ENCODE assay signal across 21 cellular contexts in genomic region chr9:136627703-136628102, GRCh38. TPM values are rescaled to one million over a fixed set of nuclear protein-coding genes. Genes with fewer than 3 reads are reported as not detected.
DNase-seq lines count a peak whose midpoint lies in the region; ATAC-seq, FAIRE-seq and TF ChIP-seq lines count a peak whose summit lies in the region.
"Had no signal": no experiment of that assay in that cellular context is flagged by ENCODE, and none has a peak within 500 bp of the region (broad histone marks: within the 10 kb centered on the region; RNA-seq: fewer than 3 reads in every experiment).

No MANE protein-coding gene starts in this region.

- 0 out of 2 replicates have a peak overlapping the region, but pooled peaks have one; percentile 16 for H2BK5ac ChIP-seq in H1 (ENCODE audit: low read depth, low read length)

- intact Hi-C loops in natural killer cell (cut with micrococcal nuclease), result no loop called here

- no peak overlapping the region for H3K56ac ChIP-seq in H1 (replicated peaks; ENCODE audit: insufficient read length, low read depth, low read length)

- no peaks in the 10 kb centered on the region for H3K23me2 ChIP-seq in H1 (ENCODE audit: low read depth, low read length)

- H3K4me1 ChIP-seq in H1 (replicated peaks in 1 of 4; ENCODE audit: control insufficient read depth in 3 of 4, insufficient read depth in 4 of 4, low read length in 3 of 4), result peaks cover 0 to 9% (median 0%) of the 10 kb centered on the region in 4 experiments; a peak in 3 of 7 replicates
- peaks cover 7% of the 10 kb centered on the region for H3K4me1 ChIP-seq in osteoblast (ENCODE audit: insufficient read depth, low read length)

- no peaks in the 10 kb centered on the region for H3K36me3 Mint-ChIP-seq in natural killer cell treated with Interleukin-12 subunit alpha and Interleukin-12 subunit beta and Interleukin-15 and Interleukin-18, amount 100 ng/mL, for 72 hours
- no peaks in the 10 kb centered on the region for H3K36me3 Mint-ChIP-seq in natural killer cell
- no peaks in the 10 kb centered on the region for H3K36me3 Mint-ChIP-seq in activated T-cell treated with anti-CD3 and anti-CD28 coated beads, Interleukin-2, amount 50 U/mL, for 72 hours (ENCODE audit: insufficient read depth in 2 of 2)

- H3K27ac Mint-ChIP-seq in natural killer cell treated with Interleukin-12 subunit alpha and Interleukin-12 subunit beta and Interleukin-15 and Interleukin-18, amount 100 ng/mL, for 72 hours, result no peak overlapping the region
- no peak overlapping the region for H3K27ac Mint-ChIP-seq in natural killer cell
- no peak overlapping the region for H3K27ac Mint-ChIP-seq in activated T-cell treated with anti-CD3 and anti-CD28 coated beads, Interleukin-2, amount 50 U/mL, for 72 hours
- H3K27ac Mint-ChIP-seq: CD14-positive monocyte, HFFc6 had no signal

- H3K9me3 Mint-ChIP-seq in natural killer cell treated with Interleukin-12 subunit alpha and Interleukin-12 subunit beta and Interleukin-15 and Interleukin-18, amount 100 ng/mL, for 72 hours, result no peaks in the 10 kb centered on the region
- no peaks in the 10 kb centered on the region for H3K9me3 Mint-ChIP-seq in natural killer cell
- no peaks in the 10 kb centered on the region for H3K9me3 Mint-ChIP-seq in activated T-cell treated with anti-CD3 and anti-CD28 coated beads, Interleukin-2, amount 50 U/mL, for 72 hours
- H3K9me3 Mint-ChIP-seq: HFFc6 had no signal

- no peaks in the 10 kb centered on the region for H3K79me1 ChIP-seq in H1 (ENCODE audit: low read depth, low read length)

- no peak overlapping the region for H2AFZ ChIP-seq in H1 (ENCODE audit: low read length)
- H2AFZ ChIP-seq in osteoblast (ENCODE audit: low read length), result no peak overlapping the region

- TF ChIP-seq CTCF in natural killer cell (IDR thresholded peaks at IDR 0.05), result no peak
- no peak for TF ChIP-seq CTCF in H1 (IDR thresholded peaks at IDR 0.05; ENCODE audit: control extremely low read depth in 1 of 3, insufficient read depth in 1 of 3, low read depth in 1 of 3, low read length in 3 of 3)
- TF ChIP-seq CTCF in osteoblast (IDR thresholded peaks at IDR 0.05; ENCODE audit: extremely low read depth, low read depth, low read length), result no peak

- no peak overlapping the region for H3K9ac ChIP-seq in H1 (replicated peaks in 1 of 4; ENCODE audit: extremely low read depth in 1 of 4, low read depth in 3 of 4, low read length in 3 of 4)

- no peak overlapping the region; the same call in 1 of the 2 replicates for H4K8ac ChIP-seq in H1 (ENCODE audit: extremely low read depth, insufficient read depth, low read length)

- H3K4me3 ChIP-seq in H1 (ENCODE audit: extremely low read depth in 1 of 4, insufficient read depth in 2 of 4, low read depth in 3 of 4, low read length in 4 of 4) (no peak overlapping the region), osteoblast (ENCODE audit: insufficient read depth, low read length) (no peak overlapping the region)
- H3K4me3 ChIP-seq: MG63, Peyer's patch had no signal

- H3K9me3 ChIP-seq in H1 (ENCODE audit: insufficient read depth in 2 of 2, low read depth in 1 of 2, low read length in 1 of 2) (no peaks in the 10 kb centered on the region), osteoblast (ENCODE audit: low read depth, low read length) (no peaks in the 10 kb centered on the region)
- H3K9me3 ChIP-seq: MG63, Peyer's patch had no signal

- DNase-seq in natural killer cell treated with Interleukin-12 subunit alpha and Interleukin-12 subunit beta and Interleukin-15 and Interleukin-18, amount 100 ng/mL, for 72 hours (ENCODE audit: low spot score), result peak; percentile 56
- no peak for DNase-seq in natural killer cell
- DNase-seq in H1 (ENCODE audit: low read depth in 1 of 2, low spot score in 2 of 2), result peak in 1 of 2 experiments; percentile 43
- peak; percentile 83 for DNase-seq in osteoblast (ENCODE audit: insufficient read length, low spot score, missing footprints)
- DNase-seq in activated T-cell treated with anti-CD3 and anti-CD28 coated beads, Interleukin-2, amount 50 U/mL, for 72 hours, result no peak
- DNase-seq in activated naive CD4-positive, alpha-beta T cell treated with anti-CD3 and anti-CD28 coated beads, Interleukin-2, amount 50 U/mL, for 16 hours, result no peak
- DNase-seq in HUDEP-2 (lab: John Stamatoyannopoulos, UW; ENCODE audit: unreplicated experiment in 76 of 76), result no peak
- DNase-seq: DMS 273 treated with DMSO at 0.1 percent for 48 hours, EL, HFFc6, Karpas-422, MG63, NCI-H1092, NCI-H1694, NCI-H226, NCI-H524 treated with DMSO at 0.1 percent for 48 hours had no signal

- peaks cover 0 to 11% of the 10 kb centered on the region in 2 donors for H3K4me1 Mint-ChIP-seq in natural killer cell treated with Interleukin-12 subunit alpha and Interleukin-12 subunit beta and Interleukin-15 and Interleukin-18, amount 100 ng/mL, for 72 hours (ENCODE audit: low read depth in 2 of 2)
- peaks cover 5 to 17% of the 10 kb centered on the region in 2 donors for H3K4me1 Mint-ChIP-seq in natural killer cell
- no peaks in the 10 kb centered on the region for H3K4me1 Mint-ChIP-seq in activated T-cell treated with anti-CD3 and anti-CD28 coated beads, Interleukin-2, amount 50 U/mL, for 72 hours (ENCODE audit: low read depth)

- TF ChIP-seq POLR2A in H1 (IDR thresholded peaks at IDR 0.05; ENCODE audit: control extremely low read depth in 1 of 2, low read depth in 2 of 2, low read length in 2 of 2), result no peak

- FAIRE-seq in H1 (lab: Jason Lieb, UNC), result no peak
- FAIRE-seq: A204.1, H54 had no signal

- no peak for TF ChIP-seq EP300 in H1 (IDR thresholded peaks at IDR 0.05; ENCODE audit: borderline replicate concordance in 1 of 2, low read depth in 2 of 2, low read length in 2 of 2)

- CTCF ChIA-PET in H1 (lab: Charles Lee; ENCODE audit: partially characterized antibody), result interaction anchor here (0.8 to 9.6 kb wide), 15 partner anchors 10 to 140 kb away, joined by 3 to 253 read pairs (median 5); partner anchors contain the start of gene EGFL7

- POLR2A ChIA-PET in H1 (lab: Charles Lee; ENCODE audit: partially characterized antibody), result interaction anchor here (1.1 to 1.7 kb wide), 5 partner anchors 22 to 140 kb away, joined by 3 to 7 read pairs (median 3); no protein-coding TSS in a partner anchor

- H4K5ac ChIP-seq in H1 (ENCODE audit: insufficient read length, low read depth, low read length), result no peak overlapping the region

- H3K27me3 ChIP-seq in H1 (replicated peaks in 1 of 4; ENCODE audit: control insufficient read depth in 3 of 4, extremely low read depth in 1 of 4, insufficient read depth in 3 of 4, low read length in 3 of 4) (no peaks in the 10 kb centered on the region), osteoblast (ENCODE audit: insufficient read depth, low read length) (peaks cover under 1% of the 10 kb centered on the region)
- H3K27me3 ChIP-seq: MG63, Peyer's patch had no signal

- no peak overlapping the region for H2BK15ac ChIP-seq in H1 (ENCODE audit: low read length)

- H2BK120ac ChIP-seq in H1 (replicated peaks; ENCODE audit: low read depth, low read length), result no peak overlapping the region

- H2BK12ac ChIP-seq in H1 (ENCODE audit: low read depth, low read length), result 0 out of 2 replicates have a peak overlapping the region, but pooled peaks have one; percentile 84

- H4K20me1 ChIP-seq in H1 (replicated peaks in 1 of 2; ENCODE audit: control insufficient read depth in 1 of 2, insufficient read depth in 2 of 2, low read length in 2 of 2), result peaks cover 0 to 9% of the 10 kb centered on the region in 2 experiments
- peaks cover 4% of the 10 kb centered on the region for H4K20me1 ChIP-seq in osteoblast (ENCODE audit: insufficient read depth, low read length)

- peaks cover 0 to 2% of the 10 kb centered on the region in 2 donors for H3K27me3 Mint-ChIP-seq in natural killer cell treated with Interleukin-12 subunit alpha and Interleukin-12 subunit beta and Interleukin-15 and Interleukin-18, amount 100 ng/mL, for 72 hours
- H3K27me3 Mint-ChIP-seq in natural killer cell (ENCODE audit: low read depth in 2 of 2), result peaks cover 0 to 3% of the 10 kb centered on the region in 2 donors
- H3K27me3 Mint-ChIP-seq in activated T-cell treated with anti-CD3 and anti-CD28 coated beads, Interleukin-2, amount 50 U/mL, for 72 hours (ENCODE audit: low read depth), result peaks cover 10% of the 10 kb centered on the region

- 94% methylated on average over 17 of the region's 17 CpGs; no CpG with 5 or more reads in 1 of the 2 experiments for WGBS in H1 (ENCODE audit: extremely low coverage in 1 of 2, insufficient coverage in 1 of 2, insufficient read length in 1 of 2, insufficient replicate concordance in 2 of 2, low coverage in 1 of 2, low lambda C conversion rate in 2 of 2, missing lambda C conversion rate in 1 of 2), 2 experiments

- H3K79me2 ChIP-seq in H1 (ENCODE audit: control insufficient read depth in 1 of 2, insufficient read depth in 2 of 2, low read length in 2 of 2), result no peaks in the 10 kb centered on the region
- H3K79me2 ChIP-seq in osteoblast (ENCODE audit: insufficient read depth, low read length), result no peaks in the 10 kb centered on the region

- no peak overlapping the region for H3K18ac ChIP-seq in H1 (ENCODE audit: extremely low read depth, low read length)

- no peak overlapping the region; the same call in 1 of the 2 replicates for H2BK20ac ChIP-seq in H1 (ENCODE audit: low read length)

- H4K91ac ChIP-seq in H1 (replicated peaks; ENCODE audit: insufficient read length, low read length), result no peak overlapping the region

- no peak for TF ChIP-seq RAD21 in H1 (IDR thresholded peaks at IDR 0.05 in 1 of 2, conservative IDR thresholded peaks at IDR 0.05 in 1 of 2; ENCODE audit: low read depth in 2 of 2, low read length in 2 of 2)

- H3K4me3 Mint-ChIP-seq in natural killer cell treated with Interleukin-12 subunit alpha and Interleukin-12 subunit beta and Interleukin-15 and Interleukin-18, amount 100 ng/mL, for 72 hours, result no peak overlapping the region
- H3K4me3 Mint-ChIP-seq in natural killer cell, result no peak overlapping the region
- H3K4me3 Mint-ChIP-seq in activated T-cell treated with anti-CD3 and anti-CD28 coated beads, Interleukin-2, amount 50 U/mL, for 72 hours, result no peak overlapping the region
- H3K4me3 Mint-ChIP-seq: HFFc6 had no signal

- H3K36me3 ChIP-seq in H1 (ENCODE audit: control insufficient read depth in 2 of 4, insufficient read depth in 4 of 4, low read length in 3 of 4), result no peaks in the 10 kb centered on the region
- H3K36me3 ChIP-seq in osteoblast (ENCODE audit: insufficient read depth, low read length), result no peaks in the 10 kb centered on the region
- H3K36me3 ChIP-seq: MG63, Peyer's patch had no signal

- H3K4ac ChIP-seq in H1 (replicated peaks; ENCODE audit: insufficient read length, low read depth, low read length), result no peak overlapping the region

- peak overlapping the region; percentile 41; the same call in 1 of the 2 replicates for H2AK5ac ChIP-seq in H1 (ENCODE audit: low read depth, low read length)

- H3K4me2 ChIP-seq in H1 (ENCODE audit: insufficient read depth in 1 of 2, low read depth in 2 of 2, low read length in 2 of 2), result no peak overlapping the region
- no peak overlapping the region for H3K4me2 ChIP-seq in osteoblast (ENCODE audit: insufficient read depth, low read length)

- ATAC-seq in natural killer cell treated with Interleukin-12 subunit alpha and Interleukin-12 subunit beta and Interleukin-15 and Interleukin-18, amount 100 ng/mL, for 72 hours, result no peak
- ATAC-seq in natural killer cell, result no peak
- ATAC-seq in activated T-cell treated with anti-CD3 and anti-CD28 coated beads, Interleukin-2, amount 50 U/mL, for 72 hours (replicated peaks in 1 of 2), result no peak
- ATAC-seq in HG02884 (IDR thresholded peaks at IDR 0.05; ENCODE audit: unreplicated experiment), result no peak

- H3K23ac ChIP-seq in H1 (ENCODE audit: insufficient read length), result no peak overlapping the region

- H3K27ac ChIP-seq in H1 (ENCODE audit: low read depth, low read length) (no peak overlapping the region), osteoblast (ENCODE audit: low read depth, low read length) (no peak overlapping the region)

- H3K14ac ChIP-seq in H1 (ENCODE audit: insufficient read length), result no peak overlapping the region

RNA-seq across cellular contexts. Expression of gene EGFL7, which starts 35.0 kb away (rescaled TPM):
- under 1 TPM; 0.36 to 0.52 TPM for total RNA-seq in natural killer cell treated with Interleukin-12 subunit alpha and Interleukin-12 subunit beta and Interleukin-15 and Interleukin-18, amount 100 ng/mL, for 72 hours
- total RNA-seq in natural killer cell, result under 1 TPM; 0.28 to 0.47 (median 0.29) TPM
- 37.8 and 39.8 TPM in 2 replicates for total RNA-seq in H1 (2021; fragmentation: NEBNext Ultra II Directional; extraction: Animal tissue kit (Norgen Biotek cat#: 25700))
- polyA plus RNA-seq in H1 (2011; rRNA removed), result 53.4 and 82.5 TPM in 2 replicates
- polyA plus RNA-seq in H1 (2011; cell fraction: cytosol; rRNA removed), result 63.0 TPM
- polyA plus RNA-seq in H1 (2011; cell fraction: nucleus; rRNA removed), result 82.5 TPM
- polyA plus RNA-seq in H1 (2012, experiment 1 of 2), result 17.3 to 46.4 TPM (median 40.7 TPM) in 4 replicates
- 43.2 TPM for polyA plus RNA-seq in H1 (2012, experiment 2 of 2)
- polyA plus RNA-seq in H1 (2013, experiment 1 of 2), result 66.8 TPM
- 68.8 TPM for polyA plus RNA-seq in H1 (2013, experiment 2 of 2)
- polyA minus RNA-seq in H1 (2011; rRNA and poly(A)+ RNA removed), result 7.2 and 9.3 TPM in 2 replicates
- polyA minus RNA-seq in H1 (2011; cell fraction: cytosol; rRNA and poly(A)+ RNA removed), result 30.7 TPM
- polyA minus RNA-seq in H1 (2011; cell fraction: nucleus; rRNA and poly(A)+ RNA removed), result 12.8 TPM
- 3.3 and 6.2 TPM in 2 replicates for total RNA-seq in osteoblast
- 1 to 10 TPM in 1 of 2 donors, under 1 TPM in 1; 0.93 to 1.1 TPM for total RNA-seq in activated T-cell treated with anti-CD3 and anti-CD28 coated beads, Interleukin-2, amount 50 U/mL, for 72 hours

RNA-seq across cellular contexts. Expression of gene AGPAT2, which starts 59.6 kb away (rescaled TPM):
- 1 to 10 TPM; 6.1 to 8.9 TPM for total RNA-seq in natural killer cell treated with Interleukin-12 subunit alpha and Interleukin-12 subunit beta and Interleukin-15 and Interleukin-18, amount 100 ng/mL, for 72 hours
- total RNA-seq in natural killer cell (10 to 100 TPM; 10.3 to 19.4 (median 12.0) TPM), osteoblast (26.5 and 30.0 TPM in 2 replicates)
- 30.5 and 31.6 TPM in 2 replicates for total RNA-seq in H1 (2021; fragmentation: NEBNext Ultra II Directional; extraction: Animal tissue kit (Norgen Biotek cat#: 25700))
- polyA plus RNA-seq in H1 (2011; rRNA removed), result 37.6 and 52.1 TPM in 2 replicates
- polyA plus RNA-seq in H1 (2011; cell fraction: cytosol; rRNA removed), result 36.0 TPM
- 44.9 TPM for polyA plus RNA-seq in H1 (2011; cell fraction: nucleus; rRNA removed)
- polyA plus RNA-seq in H1 (2012, experiment 1 of 2), result 16.4 to 27.5 TPM (median 25.2 TPM) in 4 replicates
- 26.0 TPM for polyA plus RNA-seq in H1 (2012, experiment 2 of 2)
- 32.4 TPM for polyA plus RNA-seq in H1 (2013, experiment 1 of 2)
- 37.1 TPM for polyA plus RNA-seq in H1 (2013, experiment 2 of 2)
- polyA minus RNA-seq in H1 (2011; rRNA and poly(A)+ RNA removed), result 9.3 and 15.5 TPM in 2 replicates
- polyA minus RNA-seq in H1 (2011; cell fraction: cytosol; rRNA and poly(A)+ RNA removed), result 19.5 TPM
- polyA minus RNA-seq in H1 (2011; cell fraction: nucleus; rRNA and poly(A)+ RNA removed), result 12.9 TPM
- total RNA-seq in activated T-cell treated with anti-CD3 and anti-CD28 coated beads, Interleukin-2, amount 50 U/mL, for 72 hours, result 10 to 100 TPM; 18.3 to 19.2 TPM

Comparison
In these comparisons a context has a peak if more than half of its experiments do, and no peak if none do; other contexts are left out.
1. DNase-seq: peak in natural killer cell treated with Interleukin-12 subunit alpha and Interleukin-12 subunit beta and Interleukin-15 and Interleukin-18, amount 100 ng/mL, for 72 hours (single experiment) and osteoblast (single experiment); none in natural killer cell (single experiment), activated T-cell treated with anti-CD3 and anti-CD28 coated beads, Interleukin-2, amount 50 U/mL, for 72 hours (0 of 2), activated naive CD4-positive, alpha-beta T cell treated with anti-CD3 and anti-CD28 coated beads, Interleukin-2, amount 50 U/mL, for 16 hours (single experiment) and HUDEP-2 (0 of 76).